In genomic region chr15:69468241-69469121, GRCh38 we compare ENCODE assay signal across 7 cellular contexts. TPM values are rescaled to one million over a fixed set of nuclear protein-coding genes. Genes with fewer than 3 reads are reported as not detected.
DNase-seq lines count a peak whose midpoint lies in the region; ATAC-seq and TF ChIP-seq lines count a peak whose summit lies in the region.

No MANE protein-coding gene starts in this region.

- H2BK5ac ChIP-seq in IMR-90 (ENCODE audit: low read depth, low read length, poor library complexity, severe bottlenecking) = no peak overlapping the region

- no peaks in the 10 kb centered on the region for H3K36me3 ChIP-seq in IMR-90 (ENCODE audit: control insufficient read depth, insufficient read depth, low read length)
- H3K36me3 ChIP-seq in PC-9 (ENCODE audit: low read depth) = no peaks in the 10 kb centered on the region

- H2AFZ ChIP-seq in IMR-90 (replicated peaks; ENCODE audit: low read length, poor library complexity) (peak overlapping the region; percentile 8), PC-9 (peak overlapping the region; percentile 20; the same call in 1 of the 2 replicates)

- H3K9me3 ChIP-seq in IMR-90 (ENCODE audit: control insufficient read depth, insufficient read depth, low read length) (no peaks in the 10 kb centered on the region), PC-9 (ENCODE audit: insufficient read depth, low read depth) (no peaks in the 10 kb centered on the region)

- no peaks in the 10 kb centered on the region; the same call in 1 of the 2 replicates for H4K20me1 ChIP-seq in IMR-90 (ENCODE audit: insufficient read depth, low read length)
- no peaks in the 10 kb centered on the region for H4K20me1 ChIP-seq in PC-9 (ENCODE audit: insufficient read depth)

- no peak overlapping the region for H2BK20ac ChIP-seq in IMR-90 (ENCODE audit: low read depth, low read length)

- no TSS peak for BruUV-seq in IMR-90 (replicated peaks; lab: Mats Ljungman, UMichigan)
- no TSS peak for BruUV-seq in PC-9 (replicated peaks; lab: Mats Ljungman, UMichigan)

- no peak for TF ChIP-seq RAD21 in IMR-90 (IDR thresholded peaks at IDR 0.05; ENCODE audit: low read length)

- H2AK5ac ChIP-seq in IMR-90 (ENCODE audit: low read depth, low read length) = no peak overlapping the region

- in situ Hi-C loops in IMR-90 (cut with MboI; ENCODE audit: low sequenced_read_pairs) = no loop called here

- H2BK120ac ChIP-seq in IMR-90 (ENCODE audit: low read depth, low read length) = no peak overlapping the region

- H3K23ac ChIP-seq in IMR-90 (ENCODE audit: low read depth, low read length) = no peak overlapping the region

- WGBS in IMR-90 (ENCODE audit: extremely low coverage in 2 of 2, insufficient read length in 1 of 2), 2 experiments = 74% methylated on average over 4 of the region's 19 CpGs; no CpG with 5 or more reads in 1 of the 2 experiments

- intact Hi-C loops in IMR-90 (cut with micrococcal nuclease) = no loop called here
- intact Hi-C loops in PC-9 (cut with micrococcal nuclease; ENCODE audit: unreplicated experiment) = loop anchor here (5.0 kb wide), 1 partner anchor 1174 kb away; no protein-coding TSS in a partner anchor

- H2AK9ac ChIP-seq in IMR-90 (replicated peaks; ENCODE audit: low read depth, low read length, poor library complexity) = no peak overlapping the region

- no peak overlapping the region for H4K8ac ChIP-seq in IMR-90 (ENCODE audit: low read depth in 2 of 2, low read length in 2 of 2)

- H4K91ac ChIP-seq in IMR-90 (ENCODE audit: insufficient read depth, low read depth, low read length) = no peak overlapping the region

- no peak for TF ChIP-seq CTCF in IMR-90 (conservative IDR thresholded peaks at IDR 0.05; ENCODE audit: low read depth, low read length)
- no peak for TF ChIP-seq CTCF in PC-9 (conservative IDR thresholded peaks at IDR 0.05)

- POLR2A ChIA-PET in IMR-90 (lab: Charles Lee; ENCODE audit: unreplicated experiment) = no interaction called here
- POLR2A ChIA-PET in PC-9 (lab: Charles Lee; ENCODE audit: unreplicated experiment) = no interaction called here

- peaks cover 5% of the 10 kb centered on the region for H3K9me1 ChIP-seq in IMR-90 (ENCODE audit: insufficient read depth, low read length)

- no peak overlapping the region for H3K9ac ChIP-seq in IMR-90 (ENCODE audit: low read depth, low read length)

- H3K14ac ChIP-seq in IMR-90 (replicated peaks; ENCODE audit: low read depth, low read length) = no peak overlapping the region

- H3F3A ChIP-seq in PC-9 (ENCODE audit: insufficient read depth, low read depth) = peaks cover 22% of the 10 kb centered on the region

- DNase-seq in IMR-90 (peak; percentile 87), PC-9 (peak; percentile 81 to 96), islet precursor cell (peak; percentile 97), SW 1271 (lab: John Stamatoyannopoulos, UW) (no peak)
- peak; percentile 60 to 73 for DNase-seq in activated T-helper 1 cell treated with anti-CD3 and anti-CD28 coated beads, Interleukin-2, amount 50 U/mL, for 16 hours (ENCODE audit: low read depth in 1 of 2, low spot score in 1 of 2)
- DNase-seq in stimulated activated CD4-positive, alpha-beta T cell treated with anti-CD3 and anti-CD28 coated beads, TNF-alpha, amount 100 ng/mL, for 24 hours (ENCODE audit: low read depth in 3 of 3) = peak; percentile 62 to 80 (median 71)

- 0 out of 2 replicates have a peak overlapping the region, but pooled peaks have one; percentile 10 for H3K4ac ChIP-seq in IMR-90 (ENCODE audit: low read depth, low read length)

- H3K4me1 ChIP-seq in IMR-90 (ENCODE audit: control insufficient read depth, insufficient read depth, low read length) (peaks cover 4% of the 10 kb centered on the region), PC-9 (replicated peaks; ENCODE audit: insufficient read depth) (peaks cover 55% of the 10 kb centered on the region)

- TF ChIP-seq POLR2A in IMR-90 (IDR thresholded peaks at IDR 0.05; ENCODE audit: low read depth, low read length) (no peak), GM18505 (IDR thresholded peaks at IDR 0.05; ENCODE audit: borderline replicate concordance, extremely low read depth, insufficient read depth, insufficient read length) (no peak)

- ATAC-seq in IMR-90 (ENCODE audit: low read depth) = peak; percentile 49
- ATAC-seq in GM18505 (IDR thresholded peaks at IDR 0.05; ENCODE audit: unreplicated experiment) = no peak

- H2BK15ac ChIP-seq in IMR-90 (ENCODE audit: low read depth, low read length) = no peak overlapping the region

- CTCF ChIA-PET in IMR-90 (lab: Yijun Ruan, JAX) (no interaction called here), PC-9 (lab: Charles Lee) (interaction anchor here (0.5 to 0.6 kb wide), 2 partner anchors 1021 to 1979 kb away, joined by 3 read pairs; no protein-coding TSS in a partner anchor)

- no peaks in the 10 kb centered on the region for H3K9me2 ChIP-seq in PC-9 (ENCODE audit: insufficient read depth)

- H3K79me2 ChIP-seq in PC-9 (ENCODE audit: low read depth) = no peaks in the 10 kb centered on the region

- H3K79me1 ChIP-seq in IMR-90 (ENCODE audit: low read depth in 1 of 2, low read length in 2 of 2) = no peaks in the 10 kb centered on the region

- no peak overlapping the region for H3K56ac ChIP-seq in IMR-90 (ENCODE audit: extremely low read depth, insufficient read depth, low read length)

- H3K18ac ChIP-seq in IMR-90 (ENCODE audit: low read depth, low read length) = no peak overlapping the region

- no peak overlapping the region for H3K4me3 ChIP-seq in IMR-90 (ENCODE audit: insufficient read depth, low read depth, low read length)
- H3K4me3 ChIP-seq in PC-9 = no peak overlapping the region

- H3K4me2 ChIP-seq in IMR-90 (ENCODE audit: low read depth, low read length) (no peak overlapping the region), PC-9 (peak overlapping the region; percentile 62)

- H3K27me3 ChIP-seq in IMR-90 (ENCODE audit: control insufficient read depth, insufficient read depth, low read length) = peaks cover 2% of the 10 kb centered on the region; the same call in 1 of the 2 replicates
- H3K27me3 ChIP-seq in PC-9 (ENCODE audit: insufficient read depth, low read depth) = no peaks in the 10 kb centered on the region

- H3K27ac ChIP-seq in IMR-90 (ENCODE audit: insufficient read depth, low read length) (no peak overlapping the region), PC-9 (peak overlapping the region; percentile 80)

- H4K5ac ChIP-seq in IMR-90 (ENCODE audit: low read depth, low read length) = no peak overlapping the region

- dilution Hi-C loops in IMR-90 (cut with HindIII; ENCODE audit: low sequenced_read_pairs, unreplicated experiment) = no loop called here

TF ChIP-seq in IMR-90, 13 proteins besides CTCF, POLR2A, EP300 and RAD21:
- no peak for TF ChIP-seq RCOR1 (IDR thresholded peaks at IDR 0.05; ENCODE audit: insufficient replicate concordance, low read length)
- peak; percentile 54; the same call in 1 of the 2 replicates for TF ChIP-seq FOS (IDR thresholded peaks at IDR 0.05; ENCODE audit: low read depth, low read length)
- no peak for TF ChIP-seq USF2 (IDR thresholded peaks at IDR 0.05; ENCODE audit: low read depth, low read length)
TF ChIP-seq in IMR-90: peak in this region for 1.

RNA-seq across cellular contexts. Expression of gene RPLP1, which starts 15.9 kb away (rescaled TPM):
- total RNA-seq in IMR-90 (2012; rRNA removed) (97.0 and 132 TPM in 2 replicates), PC-9 (2021) (1,651 and 3,001 TPM in 2 replicates)
- polyA plus RNA-seq in IMR-90 (2012; rRNA removed) = 1,440 and 1,469 TPM in 2 replicates
- 865 and 2,195 TPM in 2 replicates for polyA plus RNA-seq in IMR-90 (2012; cell fraction: cytosol; rRNA removed)
- polyA plus RNA-seq in IMR-90 (2012; cell fraction: nucleus; rRNA removed; ENCODE audit: low replicate concordance) = 449 and 618 TPM in 2 replicates

RNA-seq across cellular contexts. Expression of gene KIF23, which starts 54.3 kb away (rescaled TPM):
- total RNA-seq in IMR-90 (2012; rRNA removed) (56.1 and 70.5 TPM in 2 replicates), PC-9 (2021) (78.7 and 100 TPM in 2 replicates)
- 34.1 and 37.7 TPM in 2 replicates for polyA plus RNA-seq in IMR-90 (2012; rRNA removed)
- polyA plus RNA-seq in IMR-90 (2012; cell fraction: cytosol; rRNA removed) = 5.0 and 16.1 TPM in 2 replicates
- 8.1 and 50.9 TPM in 2 replicates for polyA plus RNA-seq in IMR-90 (2012; cell fraction: nucleus; rRNA removed; ENCODE audit: low replicate concordance)

Comparison
In these comparisons a context has a peak if more than half of its experiments do, and no peak if none do; other contexts are left out.
1. DNase-seq: peak in IMR-90 (single experiment), PC-9 (2 of 2), activated T-helper 1 cell treated with anti-CD3 and anti-CD28 coated beads, Interleukin-2, amount 50 U/mL, for 16 hours (2 of 2), islet precursor cell (single experiment) and stimulated activated CD4-positive, alpha-beta T cell treated with anti-CD3 and anti-CD28 coated beads, TNF-alpha, amount 100 ng/mL, for 24 hours (3 of 3); none in SW 1271 (0 of 2).
2. RNA of gene RPLP1, which starts 15.9 kb away (total RNA-seq): 1,651 to 3,001 TPM in PC-9; 97.0 to 132 TPM in IMR-90; every median in the first group is over 10 times any median in the second.